In genomic region chr3:39107874-39108308, GRCh38 we compare ENCODE assay signal across 1 cellular context.
TF ChIP-seq lines count a peak whose summit lies in the region.

No MANE protein-coding gene starts in this region.

TF ChIP-seq in K562, 482 proteins besides CTCF, POLR2A, EP300 and RAD21 (continued from another document and continues in another):
- no peak for TF ChIP-seq CHD7 (IDR thresholded peaks at IDR 0.05; ENCODE audit: low read depth, low read length)
- TF ChIP-seq FOXJ3 (CRISPR knock-in tag; IDR thresholded peaks at IDR 0.05) = no peak
- no peak for TF ChIP-seq HDAC8 (tag; IDR thresholded peaks at IDR 0.05)
- TF ChIP-seq HEY1 (CRISPR knock-in tag; IDR thresholded peaks at IDR 0.05; ENCODE audit: borderline replicate concordance) = no peak
- TF ChIP-seq ZBTB26 (CRISPR knock-in tag; IDR thresholded peaks at IDR 0.05) = 0 out of 2 replicates have a peak, but pooled peaks have one; percentile 53
- no peak for TF ChIP-seq ZBTB5 (IDR thresholded peaks at IDR 0.05)
- TF ChIP-seq L3MBTL2 (IDR thresholded peaks at IDR 0.05) = no peak
- no peak for TF ChIP-seq THRB (CRISPR knock-in tag; conservative IDR thresholded peaks at IDR 0.05)
- TF ChIP-seq HDAC1 (IDR thresholded peaks at IDR 0.05) = 0 out of 4 replicates have a peak, but pooled peaks of 1 of the 2 experiments have one; percentile 2
- no peak for TF ChIP-seq SUPT5H (IDR thresholded peaks at IDR 0.05)
- peak; percentile 17; the same call in 1 of the 2 replicates for TF ChIP-seq ZBTB40 (IDR thresholded peaks at IDR 0.05)
- no peak for TF ChIP-seq ZBTB40 (CRISPR knock-in tag; IDR thresholded peaks at IDR 0.05)
- no peak for TF ChIP-seq ZFX (CRISPR knock-in tag; IDR thresholded peaks at IDR 0.05)
- no peak for TF ChIP-seq ZNF644 (tag; IDR thresholded peaks at IDR 0.05; ENCODE audit: low read depth)
- no peak for TF ChIP-seq MED1 (CRISPR knock-in tag; IDR thresholded peaks at IDR 0.05; ENCODE audit: borderline replicate concordance)
- TF ChIP-seq NCOA4 (IDR thresholded peaks at IDR 0.05; ENCODE audit: partially characterized antibody) = no peak
- no peak for TF ChIP-seq FOXP1 (CRISPR knock-in tag; IDR thresholded peaks at IDR 0.05)
- TF ChIP-seq IRF1 (CRISPR knock-in tag; IDR thresholded peaks at IDR 0.05; ENCODE audit: borderline replicate concordance) = no peak
- TF ChIP-seq RAD51 (IDR thresholded peaks at IDR 0.05; ENCODE audit: borderline replicate concordance, low read depth) = peak; percentile 48; the same call in 1 of the 2 replicates
- peak; percentile 63; the same call in 1 of the 2 replicates for TF ChIP-seq TFAP4 (CRISPR knock-in tag; IDR thresholded peaks at IDR 0.05; ENCODE audit: borderline replicate concordance)
- TF ChIP-seq ZNF395 (CRISPR knock-in tag; IDR thresholded peaks at IDR 0.05) = no peak
- no peak for TF ChIP-seq GATAD2A (IDR thresholded peaks at IDR 0.05)
